ENCODE assay signal across 1 cellular context in genomic region chr17:32180262-32180661, GRCh38.
TF ChIP-seq lines count a peak whose summit lies in the region.

No MANE protein-coding gene starts in this region.

TF ChIP-seq in K562, 482 proteins besides CTCF, POLR2A, EP300 and RAD21 (continued from another document):
- TF ChIP-seq MNT (conservative IDR thresholded peaks at IDR 0.05) (peak in 1 of 2 experiments; percentile 38; a peak in 1 of 4 replicates), TAL1 (IDR thresholded peaks at IDR 0.05) (peak; percentile 67; the same call in 1 of the 2 replicates), SOX6 (IDR thresholded peaks at IDR 0.05) (0 out of 2 replicates have a peak, but pooled peaks have one; percentile 30), NFIC (IDR thresholded peaks at IDR 0.05) (peak; percentile 35; the same call in 1 of the 2 replicates), TCF3 (CRISPR knock-in tag; IDR thresholded peaks at IDR 0.05) (peak; percentile 44; the same call in 1 of the 2 replicates), KDM1A (IDR thresholded peaks at IDR 0.05) (peak in 1 of 2 experiments; percentile 52; a peak in 1 of 4 replicates), CBFA2T3 (IDR thresholded peaks at IDR 0.05) (peak; percentile 89), NCOR1 (IDR thresholded peaks at IDR 0.05) (peak; percentile 54), CBFA2T2 (conservative IDR thresholded peaks at IDR 0.05) (peak; percentile 84)
